ENCODE assay signal across 8 cellular contexts in the genomic region with DNA sequence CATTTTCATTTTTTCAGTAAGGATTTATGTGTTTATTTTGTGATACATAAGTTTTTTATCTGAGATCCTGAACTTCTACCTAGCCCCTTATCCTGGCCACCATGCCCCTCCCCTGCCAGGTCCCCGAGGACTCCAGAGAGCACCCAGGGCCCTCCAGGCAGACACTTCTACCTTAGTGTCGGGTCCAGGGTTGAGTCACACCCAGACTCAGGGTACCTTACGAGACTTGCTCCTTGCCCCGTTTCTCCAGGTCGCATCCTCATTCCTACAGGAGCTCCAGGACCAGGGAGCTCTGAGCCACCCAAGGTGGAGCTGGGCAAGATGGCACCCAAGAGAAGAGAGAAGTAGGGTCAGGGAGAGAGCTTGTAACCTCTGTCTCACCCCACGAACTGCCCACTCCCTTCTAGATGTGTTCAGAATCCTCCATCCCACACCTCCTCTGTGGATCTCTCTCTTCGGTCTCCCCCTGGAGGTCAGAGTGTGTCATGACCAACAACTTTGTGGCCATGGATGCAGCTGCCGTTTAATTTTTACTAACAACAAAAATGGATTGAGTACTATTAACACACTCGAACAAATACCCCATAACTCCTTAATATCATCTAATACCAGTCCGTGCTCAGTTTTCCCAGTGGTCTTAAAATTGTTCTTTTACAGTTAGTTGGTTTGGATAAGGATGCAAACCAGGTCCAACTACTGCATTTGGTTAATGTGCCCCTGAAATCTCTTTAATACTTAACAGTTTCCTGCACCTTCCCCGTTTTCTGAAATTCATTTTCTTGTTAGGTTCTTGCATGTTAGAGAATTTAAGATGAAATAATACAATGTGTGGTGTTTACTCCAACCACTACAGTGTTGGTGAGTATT.
DNase-seq lines count a peak whose midpoint lies in the region; ATAC-seq and TF ChIP-seq lines count a peak whose summit lies in the region.

No MANE protein-coding gene starts in this region.

- DNase-seq in A172 (ENCODE audit: low spot score), result peak; percentile 46
- DNase-seq in GM03348 (ENCODE audit: low spot score), result peak; percentile 81
- peak; percentile 40 for DNase-seq in NCI-H774 (lab: John Stamatoyannopoulos, UW)
- DNase-seq in astrocyte of the spinal cord (ENCODE audit: low read depth, low spot score), result no peak
- DNase-seq in inferior parietal cortex (ENCODE audit: extremely low spot score), result peak; percentile 60
- DNase-seq in stimulated activated CD4-positive, alpha-beta T cell treated with anti-CD3 and anti-CD28 coated beads, TNF-alpha, amount 100 ng/mL, for 48 hours (ENCODE audit: low read depth in 3 of 3), result peak; percentile 4 to 6 (median 4)
- DNase-seq in DMS79 treated with DMSO at 0.1 percent for 48 hours (lab: John Stamatoyannopoulos, UW), result no peak

- no peak overlapping the region for H3K4me3 ChIP-seq in astrocyte of the spinal cord (ENCODE audit: low read depth, low read length)

- peak; percentile 78 for TF ChIP-seq CTCF in astrocyte of the spinal cord (IDR thresholded peaks at IDR 0.05; ENCODE audit: low read depth, low read length)

- ATAC-seq in HG02981 (IDR thresholded peaks at IDR 0.05; ENCODE audit: unreplicated experiment), result peak; percentile 56

- in situ Hi-C loops in astrocyte of the spinal cord (cut with HindIII; ENCODE audit: low sequenced_read_pairs), result no loop called here

Comparison
In these comparisons a context has a peak if more than half of its experiments do, and no peak if none do; other contexts are left out.
1. DNase-seq: peak in A172 (single experiment), GM03348 (single experiment), NCI-H774 (single experiment), inferior parietal cortex (single experiment) and stimulated activated CD4-positive, alpha-beta T cell treated with anti-CD3 and anti-CD28 coated beads, TNF-alpha, amount 100 ng/mL, for 48 hours (3 of 3); none in astrocyte of the spinal cord (single experiment) and DMS79 treated with DMSO at 0.1 percent for 48 hours (single experiment).